ENCODE assay signal across 8 cellular contexts in genomic region chr2:196170681-196171247, GRCh38. TPM values are rescaled to one million over a fixed set of nuclear protein-coding genes. Genes with fewer than 3 reads are reported as not detected.
DNase-seq lines count a peak whose midpoint lies in the region; ATAC-seq and TF ChIP-seq lines count a peak whose summit lies in the region.

No MANE protein-coding gene starts in this region.

- H3K4me3 Mint-ChIP-seq in activated CD8-positive, alpha-beta memory T cell treated with anti-CD3 and anti-CD28 coated beads, Interleukin-2, amount 10 ng/mL, durations not matched to agents 7 days and 5 days = peak overlapping the region; percentile 99
- H3K4me3 Mint-ChIP-seq in nephron = peak overlapping the region; percentile 94 to 98 (median 94)

- 0% methylated on average over 8 of the region's 53 CpGs for WGBS in esophagus muscularis mucosa

- TF ChIP-seq POLR2A in esophagus muscularis mucosa (IDR thresholded peaks at IDR 0.05; ENCODE audit: low read depth) = no peak

- H3K27me3 ChIP-seq in esophagus muscularis mucosa = no peaks in the 10 kb centered on the region

- peak; percentile 6 for ATAC-seq in GM21515 (IDR thresholded peaks at IDR 0.05; ENCODE audit: unreplicated experiment)
- ATAC-seq in activated CD8-positive, alpha-beta memory T cell treated with anti-CD3 and anti-CD28 coated beads, Interleukin-2, amount 10 ng/mL, durations not matched to agents 7 days and 5 days = peak; percentile 5

- H3K4me1 ChIP-seq in esophagus muscularis mucosa = peaks cover 0 to 28% (median 14%) of the 10 kb centered on the region in 4 donors

- peaks cover 35% of the 10 kb centered on the region for H3K4me1 Mint-ChIP-seq in activated CD8-positive, alpha-beta memory T cell treated with anti-CD3 and anti-CD28 coated beads, Interleukin-2, amount 10 ng/mL, durations not matched to agents 7 days and 5 days
- peaks cover 29% of the 10 kb centered on the region for H3K4me1 Mint-ChIP-seq in nephron

- H3K4me3 ChIP-seq in Jurkat, Clone E6-1 (ENCODE audit: low read length) = peak overlapping the region; percentile 83
- peak overlapping the region; percentile 68 to 94 (median 84) for H3K4me3 ChIP-seq in esophagus muscularis mucosa

- intact Hi-C loops in esophagus muscularis mucosa (cut with DNase I) = no loop called here

- TF ChIP-seq EP300 in esophagus muscularis mucosa (IDR thresholded peaks at IDR 0.05) = no peak

- TF ChIP-seq CTCF in esophagus muscularis mucosa (IDR thresholded peaks at IDR 0.05) (no peak), nephron (IDR thresholded peaks at IDR 0.05; ENCODE audit: unreplicated experiment in 3 of 3) (no peak)

- no peaks in the 10 kb centered on the region for H3K9me3 Mint-ChIP-seq in activated CD8-positive, alpha-beta memory T cell treated with anti-CD3 and anti-CD28 coated beads, Interleukin-2, amount 10 ng/mL, durations not matched to agents 7 days and 5 days (ENCODE audit: low read depth)
- no peaks in the 10 kb centered on the region for H3K9me3 Mint-ChIP-seq in nephron

- H3K9me3 ChIP-seq in esophagus muscularis mucosa = no peaks in the 10 kb centered on the region

- H3K36me3 Mint-ChIP-seq in activated CD8-positive, alpha-beta memory T cell treated with anti-CD3 and anti-CD28 coated beads, Interleukin-2, amount 10 ng/mL, durations not matched to agents 7 days and 5 days = peaks cover 74% of the 10 kb centered on the region
- H3K36me3 Mint-ChIP-seq in nephron (ENCODE audit: low read depth) = no peaks in the 10 kb centered on the region

- H3K27me3 Mint-ChIP-seq in activated CD8-positive, alpha-beta memory T cell treated with anti-CD3 and anti-CD28 coated beads, Interleukin-2, amount 10 ng/mL, durations not matched to agents 7 days and 5 days = no peaks in the 10 kb centered on the region
- peaks cover 21% of the 10 kb centered on the region for H3K27me3 Mint-ChIP-seq in nephron (ENCODE audit: low read depth)

- no peaks in the 10 kb centered on the region for H3K36me3 ChIP-seq in esophagus muscularis mucosa

- peak overlapping the region; percentile 98 for H3K27ac Mint-ChIP-seq in activated CD8-positive, alpha-beta memory T cell treated with anti-CD3 and anti-CD28 coated beads, Interleukin-2, amount 10 ng/mL, durations not matched to agents 7 days and 5 days
- H3K27ac Mint-ChIP-seq in nephron = peak overlapping the region; percentile 31 to 80 (median 33)

- DNase-seq in EH (ENCODE audit: low read depth) (peak; percentile 72), esophagus muscularis mucosa (ENCODE audit: extremely low spot score) (no peak), NCI-H2107 treated with DMSO at 0.1 percent for 48 hours (lab: John Stamatoyannopoulos, UW; ENCODE audit: unreplicated experiment) (no peak), OCI-M2 (lab: John Stamatoyannopoulos, UW; ENCODE audit: unreplicated experiment) (no peak)
- peak; percentile 87 for DNase-seq in Jurkat, Clone E6-1 (ENCODE audit: low read depth, low spot score)
- DNase-seq in activated CD8-positive, alpha-beta memory T cell treated with anti-CD3 and anti-CD28 coated beads, Interleukin-2, amount 10 ng/mL, durations not matched to agents 7 days and 5 days = no peak

- peak overlapping the region; percentile 68 to 82 (median 80) for H3K27ac ChIP-seq in esophagus muscularis mucosa (replicated peaks in 1 of 4)

- CTCF ChIA-PET in activated CD8-positive, alpha-beta memory T cell treated with anti-CD3 and anti-CD28 coated beads, Interleukin-2, amount 10 ng/mL, durations not matched to agents 7 days and 5 days (lab: Charles Lee) = interaction anchor here (0.6 to 2.2 kb wide), 13 partner anchors 11 to 106 kb away, joined by 3 to 11 read pairs (median 4); no protein-coding TSS in a partner anchor

RNA-seq across cellular contexts. Expression of gene STK17B, which starts 0.6 kb away (rescaled TPM):
- 23.5 TPM for polyA plus RNA-seq in Jurkat, Clone E6-1 (2012; ENCODE audit: insufficient read depth, insufficient read length)
- total RNA-seq in activated CD8-positive, alpha-beta memory T cell treated with anti-CD3 and anti-CD28 coated beads, Interleukin-2, amount 10 ng/mL, durations not matched to agents 7 days and 5 days = 100 to 1,000 TPM; 389 to 511 TPM
- total RNA-seq in esophagus muscularis mucosa = 10 to 100 TPM in 1 of 4 donors, 1 to 10 TPM in 3; 6.9 to 24.2 (median 9.4) TPM

Comparison
In these comparisons a context has a peak if more than half of its experiments do, and no peak if none do; other contexts are left out.
1. DNase-seq: peak in EH (single experiment) and Jurkat, Clone E6-1 (single experiment); none in activated CD8-positive, alpha-beta memory T cell treated with anti-CD3 and anti-CD28 coated beads, Interleukin-2, amount 10 ng/mL, durations not matched to agents 7 days and 5 days (single experiment), esophagus muscularis mucosa (single experiment), NCI-H2107 treated with DMSO at 0.1 percent for 48 hours (single experiment) and OCI-M2 (single experiment).
2. RNA of gene STK17B, which starts 0.6 kb away (total RNA-seq): 389 to 511 TPM in activated CD8-positive, alpha-beta memory T cell treated with anti-CD3 and anti-CD28 coated beads, Interleukin-2, amount 10 ng/mL, durations not matched to agents 7 days and 5 days; 6.9 to 24.2 TPM in esophagus muscularis mucosa; every median in the first group is over 10 times any median in the second.